25 cellular contexts compared by ENCODE assay signal in genomic region chr5:153233933-153234332, GRCh38.
"Had no signal": no experiment of that assay in that cellular context is flagged by ENCODE, and none has a peak within 500 bp of the region (broad histone marks: within the 10 kb centered on the region; RNA-seq: fewer than 3 reads in every experiment).

No MANE protein-coding gene starts in this region.

- H3K9me3 ChIP-seq: lower lobe of right lung, pancreas, prostate gland, right lobe of liver, testis, thyroid gland, transverse colon, upper lobe of left lung, vagina had no signal

- H3K27ac ChIP-seq: lower lobe of right lung, pancreas, prostate gland, right lobe of liver, skin epidermis, stomach, testis, thyroid gland, transverse colon, upper lobe of left lung, vagina had no signal

- H3K4me1 ChIP-seq: lower lobe of right lung, pancreas, prostate gland, right lobe of liver, stomach, testis, thyroid gland, transverse colon, upper lobe of left lung, vagina had no signal

- ATAC-seq: lower lobe of right lung; naive thymus-derived CD8-positive, alpha-beta T cell; pancreas; right lobe of liver; stimulated activated naive B cell treated with anti-CD40 and anti-IgM and Interleukin-4, amounts not matched to agents 10 μg/mL and 1 μg/mL and 100 μg/mL, for 72 hours; stimulated activated naive CD8-positive, alpha-beta T cell treated with anti-CD3 and anti-CD28 coated beads, Interleukin-15, Interleukin-2, amounts not matched to agents 100 U/mL and 50 U/mL, for 24 hours had no signal

- H3K27me3 ChIP-seq: right lobe of liver, stomach, testis, thyroid gland, transverse colon, upper lobe of left lung, vagina had no signal

- DNase-seq: immature natural killer cell; kidney; lower lobe of right lung; mammary epithelial cell; mesenchymal stem cell; naive thymus-derived CD8-positive, alpha-beta T cell; nucleus accumbens; pancreas; posterior cingulate gyrus; retina; right lobe of liver; stimulated activated CD4-positive, alpha-beta T cell treated with anti-CD3 and anti-CD28 coated beads, Interleukin-12 subunit alpha, Interleukin-12 subunit beta, amount 100 ng/mL, for 4 hours; stimulated activated CD4-positive, alpha-beta T cell treated with anti-CD3 and anti-CD28 coated beads, Interleukin-15, amount 100 ng/mL, for 24 hours; stimulated activated CD4-positive, alpha-beta T cell treated with anti-CD3 and anti-CD28 coated beads, Interleukin-2, amount 100 ng/mL, for 24 hours; stimulated activated CD4-positive, alpha-beta T cell treated with anti-CD3 and anti-CD28 coated beads, Interleukin-4, amount 100 ng/mL, for 1 hour; stimulated activated naive B cell treated with anti-CD40 and anti-IgM and Interleukin-4, amounts not matched to agents 10 μg/mL and 1 μg/mL and 100 μg/mL, for 72 hours; stimulated activated naive CD8-positive, alpha-beta T cell treated with anti-CD3 and anti-CD28 coated beads, Interleukin-15, Interleukin-2, amounts not matched to agents 100 U/mL and 50 U/mL, for 24 hours; stomach; testis; thyroid gland; transverse colon; upper lobe of left lung had no signal

- H3K4me3 ChIP-seq: lower lobe of right lung, pancreas, prostate gland, right lobe of liver, skin epidermis, stomach, testis, thyroid gland, transverse colon, upper lobe of left lung, vagina had no signal

- H3K36me3 ChIP-seq: lower lobe of right lung, pancreas, prostate gland, right lobe of liver, stomach, thyroid gland, transverse colon, upper lobe of left lung, vagina had no signal
